In the genomic region with DNA sequence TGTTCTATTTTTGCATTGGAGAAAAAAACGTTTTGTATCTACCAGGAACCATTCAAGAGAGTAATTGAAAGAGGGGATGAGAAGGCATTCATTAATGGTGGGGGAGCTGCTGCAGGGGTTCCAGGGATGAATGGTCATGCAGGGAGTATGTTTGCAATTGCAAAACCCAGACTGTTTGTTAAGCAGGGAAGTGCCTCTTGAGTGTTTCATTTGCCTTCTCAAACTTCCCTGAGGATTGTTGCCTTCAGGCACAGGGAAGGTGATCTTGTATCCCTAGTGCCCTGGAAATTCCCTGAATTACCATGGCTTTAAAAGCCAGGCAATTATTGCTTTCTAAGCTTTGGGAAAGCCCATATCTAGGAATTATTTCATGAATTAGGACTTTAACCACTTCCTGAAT, we compare ENCODE assay signal across 21 cellular contexts.
A peak's percentile ranks its signal among the peaks of the same experiment; 100 is the strongest.
DNase-seq lines count a peak whose midpoint lies in the region; FAIRE-seq lines count a peak whose summit lies in the region.
"Had no signal": no experiment of that assay in that cellular context is flagged by ENCODE, and none has a peak within 500 bp of the region (broad histone marks: within the 10 kb centered on the region; RNA-seq: fewer than 3 reads in every experiment).

No MANE protein-coding gene starts in this region.

- H3K27ac Mint-ChIP-seq in activated naive CD4-positive, alpha-beta T cell treated with anti-CD3 and anti-CD28 coated beads, Interleukin-2, amount 50 U/mL, for 24 hours, result peak overlapping the region; percentile 27
- no peak overlapping the region for H3K27ac Mint-ChIP-seq in activated naive CD4-positive, alpha-beta T cell treated with anti-CD3 and anti-CD28 coated beads for 36 hours
- H3K27ac Mint-ChIP-seq: HFFc6 had no signal

- intact Hi-C loops in activated naive CD4-positive, alpha-beta T cell treated with anti-CD3 and anti-CD28 coated beads for 36 hours (cut with micrococcal nuclease), result no loop called here

- H3K4me3 Mint-ChIP-seq in activated naive CD4-positive, alpha-beta T cell treated with anti-CD3 and anti-CD28 coated beads, Interleukin-2, amount 50 U/mL, for 24 hours, result no peak overlapping the region
- no peak overlapping the region for H3K4me3 Mint-ChIP-seq in activated naive CD4-positive, alpha-beta T cell treated with anti-CD3 and anti-CD28 coated beads for 36 hours
- H3K4me3 Mint-ChIP-seq: HFFc6 had no signal

- H3K4me1 Mint-ChIP-seq in activated naive CD4-positive, alpha-beta T cell treated with anti-CD3 and anti-CD28 coated beads, Interleukin-2, amount 50 U/mL, for 24 hours, result peaks cover 25% of the 10 kb centered on the region
- H3K4me1 Mint-ChIP-seq in activated naive CD4-positive, alpha-beta T cell treated with anti-CD3 and anti-CD28 coated beads for 36 hours (ENCODE audit: low read depth), result peaks cover 23% of the 10 kb centered on the region

- no peak for DNase-seq in activated naive CD4-positive, alpha-beta T cell treated with anti-CD3 and anti-CD28 coated beads for 36 hours
- DNase-seq in RCC 7860 (ENCODE audit: low spot score), result no peak
- peak; percentile 20 for DNase-seq in iPS DF 19.7 (ENCODE audit: low read depth, low spot score)
- no peak for DNase-seq in activated CD4-positive, CD25-positive, alpha-beta regulatory T cell treated with anti-CD3 and anti-CD28 coated beads, Interleukin-2, amount 50 U/mL, for 72 hours
- DNase-seq in HUDEP-2 (lab: John Stamatoyannopoulos, UW; ENCODE audit: unreplicated experiment in 76 of 76), result no peak
- DNase-seq in caudate nucleus (lab: John Stamatoyannopoulos, UW), result no peak
- DNase-seq: DMS153, GM23248, HFFc6, IMR-90, NCI-H1048, NCI-H1417, NCI-H1694, NCI-H2081, NCI-H446, NCI-H526 treated with DMSO at 0.1 percent for 48 hours, SHP77 had no signal

- FAIRE-seq in RCC 7860 (lab: Jason Lieb, UNC), result peak; percentile 67
- FAIRE-seq: HTR-8/SVneo had no signal

- H3K9me3 Mint-ChIP-seq in activated naive CD4-positive, alpha-beta T cell treated with anti-CD3 and anti-CD28 coated beads, Interleukin-2, amount 50 U/mL, for 24 hours, result peaks cover 4% of the 10 kb centered on the region
- H3K9me3 Mint-ChIP-seq in activated naive CD4-positive, alpha-beta T cell treated with anti-CD3 and anti-CD28 coated beads for 36 hours, result peaks cover 3% of the 10 kb centered on the region

- H3K27ac ChIP-seq in caudate nucleus (ENCODE audit: low read depth, low read length), result no peak overlapping the region
- H3K27ac ChIP-seq: GM23248, KMS-11, RWPE1 had no signal

- no peaks in the 10 kb centered on the region for H3K36me3 Mint-ChIP-seq in activated naive CD4-positive, alpha-beta T cell treated with anti-CD3 and anti-CD28 coated beads, Interleukin-2, amount 50 U/mL, for 24 hours
- H3K36me3 Mint-ChIP-seq in activated naive CD4-positive, alpha-beta T cell treated with anti-CD3 and anti-CD28 coated beads for 36 hours (ENCODE audit: low read depth), result no peaks in the 10 kb centered on the region

- H3K27me3 Mint-ChIP-seq in activated naive CD4-positive, alpha-beta T cell treated with anti-CD3 and anti-CD28 coated beads, Interleukin-2, amount 50 U/mL, for 24 hours, result no peaks in the 10 kb centered on the region
- H3K27me3 Mint-ChIP-seq in activated naive CD4-positive, alpha-beta T cell treated with anti-CD3 and anti-CD28 coated beads for 36 hours (ENCODE audit: low read depth), result no peaks in the 10 kb centered on the region

- CTCF ChIA-PET in activated naive CD4-positive, alpha-beta T cell treated with anti-CD3 and anti-CD28 coated beads for 36 hours (lab: Charles Lee), result no interaction called here
